23 cellular contexts compared by ENCODE assay signal in genomic region chr11:91997178-91997577, GRCh38.
DNase-seq lines count a peak whose midpoint lies in the region; ATAC-seq lines count a peak whose summit lies in the region.
"Had no signal": no experiment of that assay in that cellular context is flagged by ENCODE, and none has a peak within 500 bp of the region (broad histone marks: within the 10 kb centered on the region; RNA-seq: fewer than 3 reads in every experiment).

No MANE protein-coding gene starts in this region.

- ATAC-seq in HG03342 (IDR thresholded peaks at IDR 0.05; ENCODE audit: unreplicated experiment), result no peak
- ATAC-seq: activated CD8-positive, alpha-beta memory T cell treated with anti-CD3 and anti-CD28 coated beads, Interleukin-2, amount 10 ng/mL, durations not matched to agents 7 days and 5 days; left cardiac atrium; Panc1; right cardiac atrium; WTC11 had no signal

- intact Hi-C loops in head of caudate nucleus (cut with DNase I), result no loop called here

- DNase-seq in DMS53 (lab: John Stamatoyannopoulos, UW), result peak; percentile 94
- peak; percentile 55 for DNase-seq in NCI-H187 treated with DMSO at 0.1 percent for 48 hours (lab: John Stamatoyannopoulos, UW)
- peak; percentile 53 for DNase-seq in NCI-H524 treated with DMSO at 0.1 percent for 48 hours (lab: John Stamatoyannopoulos, UW)
- peak; percentile 41 for DNase-seq in left kidney (ENCODE audit: low read depth, low spot score)
- no peak for DNase-seq in head of caudate nucleus
- no peak for DNase-seq in activated effector memory CD4-positive, alpha-beta T cell treated with anti-CD3 and anti-CD28 coated beads, Interleukin-2, amount 50 U/mL, for 16 hours
- DNase-seq: activated CD4-positive, alpha-beta T cell treated with anti-CD3 and anti-CD28 coated beads, Interleukin-2, amount 10 ng/mL, durations not matched to agents 7 days and 5 days; activated CD8-positive, alpha-beta memory T cell treated with anti-CD3 and anti-CD28 coated beads, Interleukin-2, amount 10 ng/mL, durations not matched to agents 7 days and 5 days; activated naive CD4-positive, alpha-beta T cell treated with Interleukin-2 at 50 U/mL for 16 hours; activated T-cell treated with anti-CD3 and anti-CD28 coated beads, Interleukin-2, amount 50 U/mL, for 48 hours; COR-L47; IMR-90; left cardiac atrium; mammary epithelial cell; NCI-H1048; NCI-H226; right cardiac atrium; spleen; T1000; tibial artery had no signal

Comparison
In these comparisons a context has a peak if more than half of its experiments do, and no peak if none do; other contexts are left out.
1. DNase-seq: peak in DMS53 (single experiment), NCI-H187 treated with DMSO at 0.1 percent for 48 hours (single experiment), NCI-H524 treated with DMSO at 0.1 percent for 48 hours (single experiment) and left kidney (single experiment); none in head of caudate nucleus (0 of 42) and activated effector memory CD4-positive, alpha-beta T cell treated with anti-CD3 and anti-CD28 coated beads, Interleukin-2, amount 50 U/mL, for 16 hours (single experiment).